Comparison of ENCODE assay signal across 29 cellular contexts in the genomic region with DNA sequence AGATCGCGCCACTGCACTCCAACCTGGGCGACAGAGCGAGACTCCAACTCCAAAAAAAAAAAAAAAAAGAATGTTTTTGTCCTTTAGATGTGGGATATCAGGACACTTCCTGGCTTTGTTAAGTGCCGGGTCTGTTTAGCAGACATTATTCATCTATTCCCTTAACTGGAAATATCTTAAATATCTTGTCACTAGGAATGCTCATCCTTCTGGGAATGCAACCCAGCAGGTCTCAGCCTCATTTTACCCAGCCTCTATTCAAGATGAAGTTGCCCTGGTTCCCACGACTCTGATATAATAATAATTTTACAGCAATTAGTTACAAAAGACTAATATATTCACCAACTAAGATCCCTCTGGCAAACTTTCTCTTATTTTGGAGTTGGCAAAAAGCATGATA.
"Had no signal": no experiment of that assay in that cellular context is flagged by ENCODE, and none has a peak within 500 bp of the region (broad histone marks: within the 10 kb centered on the region; RNA-seq: fewer than 3 reads in every experiment).

No MANE protein-coding gene starts in this region.

- H3K9me3 ChIP-seq: adrenal gland, ascending aorta had no signal

- H3K27me3 ChIP-seq: adrenal gland, ascending aorta, body of pancreas, brain microvascular endothelial cell, breast epithelium, cardiac muscle cell had no signal

- DNase-seq: activated effector memory CD4-positive, alpha-beta T cell treated with anti-CD3 and anti-CD28 coated beads, Interleukin-2, amount 50 U/mL, for 16 hours; activated effector memory CD4-positive, alpha-beta T cell treated with Interleukin-2 at 50 U/mL for 16 hours; activated gamma-delta T cell; activated gamma-delta T cell treated with Interleukin-2 at 50 U/mL for 16 hours; activated naive CD4-positive, alpha-beta T cell; activated naive CD4-positive, alpha-beta T cell treated with anti-CD3 and anti-CD28 coated beads for 36 hours; activated naive CD4-positive, alpha-beta T cell treated with anti-CD3 and anti-CD28 coated beads, Interleukin-2, amount 10 ng/mL, durations not matched to agents 7 days and 5 days; activated naive CD4-positive, alpha-beta T cell treated with anti-CD3 and anti-CD28 coated beads, Interleukin-2, amount 50 U/mL, for 16 hours; activated naive CD4-positive, alpha-beta T cell treated with Interleukin-2 at 50 U/mL for 16 hours; activated naive CD8-positive, alpha-beta T cell treated with anti-CD3 and anti-CD28 coated beads for 36 hours; activated naive CD8-positive, alpha-beta T cell treated with anti-CD3 and anti-CD28 coated beads, Interleukin-2, amount 10 ng/mL, durations not matched to agents 7 days and 5 days; activated naive CD8-positive, alpha-beta T cell treated with anti-CD3 and anti-CD28 coated beads, Interleukin-2, amount 50 U/mL, for 24 hours; activated T-cell treated with anti-CD3 and anti-CD28 coated beads, Interleukin-2, amount 50 U/mL, for 24 hours; activated T-cell treated with anti-CD3 and anti-CD28 coated beads, Interleukin-2, amount 50 U/mL, for 4 hours; activated T-cell treated with anti-CD3 and anti-CD28 coated beads, Interleukin-2, amount 50 U/mL, for 48 hours; activated T-cell treated with anti-CD3 and anti-CD28 coated beads, Interleukin-2, amount 50 U/mL, for 72 hours; adrenal gland; amniotic stem cell; amygdala; anterior cingulate cortex; aorta; body of pancreas; brain microvascular endothelial cell; caudate nucleus; central memory CD4-positive, alpha-beta T cell; cerebellar nuclear complex had no signal

- H3K4me3 ChIP-seq: adrenal gland, ascending aorta, body of pancreas, breast epithelium, cardiac muscle cell had no signal

- H3K36me3 ChIP-seq: adrenal gland, ascending aorta, brain microvascular endothelial cell, breast epithelium, cardiac muscle cell had no signal

- H3K4me1 ChIP-seq: adrenal gland, ascending aorta, body of pancreas, breast epithelium had no signal

- H3K27ac ChIP-seq: adrenal gland, ascending aorta, body of pancreas, brain microvascular endothelial cell, breast epithelium, cardiac muscle cell had no signal
